Comparison of ENCODE assay signal across 17 cellular contexts in the genomic region with DNA sequence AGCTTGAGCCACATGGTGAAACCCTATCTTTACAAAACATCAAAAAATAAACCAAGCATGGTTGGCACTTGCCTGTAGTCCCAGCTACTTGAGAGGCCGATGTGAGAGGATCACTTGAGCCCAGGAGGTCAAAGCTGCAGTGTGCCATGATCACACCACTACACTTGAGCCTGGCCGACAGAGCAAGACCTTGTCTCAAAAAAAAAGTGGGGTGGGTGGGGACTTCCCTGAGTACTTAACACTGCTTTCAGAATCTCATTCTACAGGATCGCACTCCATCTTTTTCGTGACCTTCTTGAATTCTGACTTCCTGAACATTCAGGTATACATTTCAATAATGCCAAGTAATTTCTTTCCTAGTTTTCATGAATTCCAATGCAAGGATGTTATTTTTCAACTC.
DNase-seq lines count a peak whose midpoint lies in the region; ATAC-seq and TF ChIP-seq lines count a peak whose summit lies in the region.
"Had no signal": no experiment of that assay in that cellular context is flagged by ENCODE, and none has a peak within 500 bp of the region (broad histone marks: within the 10 kb centered on the region; RNA-seq: fewer than 3 reads in every experiment).

No MANE protein-coding gene starts in this region.

- peaks cover 11 to 13% of the 10 kb centered on the region in 2 donors for H3K36me3 Mint-ChIP-seq in activated T-cell treated with anti-CD3 and anti-CD28 coated beads, Interleukin-2, amount 50 U/mL, for 72 hours (ENCODE audit: insufficient read depth in 2 of 2)
- peaks cover 12% of the 10 kb centered on the region for H3K36me3 Mint-ChIP-seq in activated T-helper 2 cell treated with anti-CD3 and anti-CD28 coated beads, Interferon-gamma antibody, Interleukin-2, Interleukin-4, amounts not matched to agents 10 μg/mL and 5 μg/mL and 100 μg/mL, durations not matched to agents 14 hours and 24 hours and 36 hours (ENCODE audit: low read depth)
- H3K36me3 Mint-ChIP-seq in stimulated activated effector memory CD8-positive, alpha-beta T cell treated with anti-CD3 and anti-CD28 coated beads, Interleukin-12 subunit alpha, Interleukin-12 subunit beta, amount 100 ng/mL, for 72 hours = peaks cover 23% of the 10 kb centered on the region

- TF ChIP-seq CTCF in GM13976 (IDR thresholded peaks at IDR 0.05; ENCODE audit: borderline replicate concordance, control extremely low read depth, extremely low read depth, insufficient read depth, missing control alignments) = no peak

- intact Hi-C loops in activated T-helper 2 cell treated with anti-CD3 and anti-CD28 coated beads, Interferon-gamma antibody, Interleukin-2, Interleukin-4, amounts not matched to agents 10 μg/mL and 5 μg/mL and 100 μg/mL, durations not matched to agents 14 hours and 24 hours and 36 hours (cut with micrococcal nuclease) = loop anchor here (2.0 kb wide), 1 partner anchor 92 kb away; a partner anchor contains a TSS

- H3K4me1 Mint-ChIP-seq in activated T-cell treated with anti-CD3 and anti-CD28 coated beads, Interleukin-2, amount 50 U/mL, for 72 hours (ENCODE audit: low read depth) = peaks cover 28% of the 10 kb centered on the region
- H3K4me1 Mint-ChIP-seq in activated T-helper 2 cell treated with anti-CD3 and anti-CD28 coated beads, Interferon-gamma antibody, Interleukin-2, Interleukin-4, amounts not matched to agents 10 μg/mL and 5 μg/mL and 100 μg/mL, durations not matched to agents 14 hours and 24 hours and 36 hours (ENCODE audit: low read depth) = peaks cover 10% of the 10 kb centered on the region
- H3K4me1 Mint-ChIP-seq in stimulated activated effector memory CD8-positive, alpha-beta T cell treated with anti-CD3 and anti-CD28 coated beads, Interleukin-12 subunit alpha, Interleukin-12 subunit beta, amount 100 ng/mL, for 72 hours = peaks cover 38% of the 10 kb centered on the region

- ATAC-seq in activated T-cell treated with anti-CD3 and anti-CD28 coated beads, Interleukin-2, amount 50 U/mL, for 72 hours (replicated peaks in 1 of 2) = peak; percentile 23 to 30
- ATAC-seq in stimulated activated effector memory CD8-positive, alpha-beta T cell treated with anti-CD3 and anti-CD28 coated beads, Interleukin-12 subunit alpha, Interleukin-12 subunit beta, amount 100 ng/mL, for 72 hours = peak; percentile 36
- ATAC-seq in GM19452 (IDR thresholded peaks at IDR 0.05; ENCODE audit: unreplicated experiment) = no peak

- DNase-seq in activated T-cell treated with anti-CD3 and anti-CD28 coated beads, Interleukin-2, amount 50 U/mL, for 72 hours = peak in 1 of 2 donors; percentile 25
- no peak for DNase-seq in activated T-cell treated with anti-CD3 and anti-CD28 coated beads, Interleukin-2, amount 50 U/mL, for 48 hours
- DNase-seq in GM13976 (ENCODE audit: low spot score) (peak; percentile 20), ACHN (no peak)
- DNase-seq in activated T-helper 2 cell treated with anti-CD3 and anti-CD28 coated beads, Interferon-gamma antibody, Interleukin-2, Interleukin-4, amounts not matched to agents 10 μg/mL and 5 μg/mL and 100 μg/mL, durations not matched to agents 14 hours and 24 hours and 36 hours (ENCODE audit: low spot score) = no peak
- DNase-seq in stimulated activated effector memory CD8-positive, alpha-beta T cell treated with anti-CD3 and anti-CD28 coated beads, Interleukin-12 subunit alpha, Interleukin-12 subunit beta, amount 100 ng/mL, for 72 hours (ENCODE audit: low spot score in 2 of 2) = no peak
- DNase-seq: C1 segment of cervical spinal cord; CD8-positive, alpha-beta memory T cell; KBM-7; NCI-H1105 treated with DMSO at 0.1 percent for 48 hours; NCI-H1694; NCI-H2081 treated with DMSO at 0.1 percent for 48 hours; NCI-H748 treated with DMSO at 0.1 percent for 48 hours; OCI-M1; RPMI8226; SHP77 treated with DMSO at 0.1 percent for 48 hours had no signal

- peak overlapping the region; percentile 82 to 89 for H3K4me3 Mint-ChIP-seq in activated T-cell treated with anti-CD3 and anti-CD28 coated beads, Interleukin-2, amount 50 U/mL, for 72 hours
- H3K4me3 Mint-ChIP-seq in activated T-helper 2 cell treated with anti-CD3 and anti-CD28 coated beads, Interferon-gamma antibody, Interleukin-2, Interleukin-4, amounts not matched to agents 10 μg/mL and 5 μg/mL and 100 μg/mL, durations not matched to agents 14 hours and 24 hours and 36 hours (ENCODE audit: low read depth) = no peak overlapping the region
- H3K4me3 Mint-ChIP-seq in stimulated activated effector memory CD8-positive, alpha-beta T cell treated with anti-CD3 and anti-CD28 coated beads, Interleukin-12 subunit alpha, Interleukin-12 subunit beta, amount 100 ng/mL, for 72 hours = peak overlapping the region; percentile 39
- H3K4me3 Mint-ChIP-seq: CD8-positive, alpha-beta memory T cell had no signal

- peak overlapping the region; percentile 85 for H3K27ac Mint-ChIP-seq in activated T-cell treated with anti-CD3 and anti-CD28 coated beads, Interleukin-2, amount 50 U/mL, for 72 hours
- H3K27ac Mint-ChIP-seq in activated T-helper 2 cell treated with anti-CD3 and anti-CD28 coated beads, Interferon-gamma antibody, Interleukin-2, Interleukin-4, amounts not matched to agents 10 μg/mL and 5 μg/mL and 100 μg/mL, durations not matched to agents 14 hours and 24 hours and 36 hours = peak overlapping the region; percentile 78
- peak overlapping the region; percentile 81 for H3K27ac Mint-ChIP-seq in stimulated activated effector memory CD8-positive, alpha-beta T cell treated with anti-CD3 and anti-CD28 coated beads, Interleukin-12 subunit alpha, Interleukin-12 subunit beta, amount 100 ng/mL, for 72 hours

- in situ Hi-C loops in GM13976 (cut with MboI; ENCODE audit: low sequenced_read_pairs, unreplicated experiment) (loop anchor here (25.0 kb wide), 1 partner anchor 214 kb away; no protein-coding TSS in a partner anchor), ACHN (cut with HindIII; ENCODE audit: low pct_ligation_motif_present, low pct_unique_long_range_greater_than_20kb, low sequenced_read_pairs) (no loop called here)

- H3K9me3 Mint-ChIP-seq in activated T-cell treated with anti-CD3 and anti-CD28 coated beads, Interleukin-2, amount 50 U/mL, for 72 hours = no peaks in the 10 kb centered on the region
- H3K9me3 Mint-ChIP-seq in activated T-helper 2 cell treated with anti-CD3 and anti-CD28 coated beads, Interferon-gamma antibody, Interleukin-2, Interleukin-4, amounts not matched to agents 10 μg/mL and 5 μg/mL and 100 μg/mL, durations not matched to agents 14 hours and 24 hours and 36 hours = no peaks in the 10 kb centered on the region
- H3K9me3 Mint-ChIP-seq in stimulated activated effector memory CD8-positive, alpha-beta T cell treated with anti-CD3 and anti-CD28 coated beads, Interleukin-12 subunit alpha, Interleukin-12 subunit beta, amount 100 ng/mL, for 72 hours = no peaks in the 10 kb centered on the region
- H3K9me3 Mint-ChIP-seq: CD8-positive, alpha-beta memory T cell had no signal

- H3K27me3 Mint-ChIP-seq in activated T-cell treated with anti-CD3 and anti-CD28 coated beads, Interleukin-2, amount 50 U/mL, for 72 hours (ENCODE audit: low read depth) = no peaks in the 10 kb centered on the region
- H3K27me3 Mint-ChIP-seq in activated T-helper 2 cell treated with anti-CD3 and anti-CD28 coated beads, Interferon-gamma antibody, Interleukin-2, Interleukin-4, amounts not matched to agents 10 μg/mL and 5 μg/mL and 100 μg/mL, durations not matched to agents 14 hours and 24 hours and 36 hours (ENCODE audit: low read depth) = no peaks in the 10 kb centered on the region
- H3K27me3 Mint-ChIP-seq: CD8-positive, alpha-beta memory T cell had no signal
